In the genomic region with DNA sequence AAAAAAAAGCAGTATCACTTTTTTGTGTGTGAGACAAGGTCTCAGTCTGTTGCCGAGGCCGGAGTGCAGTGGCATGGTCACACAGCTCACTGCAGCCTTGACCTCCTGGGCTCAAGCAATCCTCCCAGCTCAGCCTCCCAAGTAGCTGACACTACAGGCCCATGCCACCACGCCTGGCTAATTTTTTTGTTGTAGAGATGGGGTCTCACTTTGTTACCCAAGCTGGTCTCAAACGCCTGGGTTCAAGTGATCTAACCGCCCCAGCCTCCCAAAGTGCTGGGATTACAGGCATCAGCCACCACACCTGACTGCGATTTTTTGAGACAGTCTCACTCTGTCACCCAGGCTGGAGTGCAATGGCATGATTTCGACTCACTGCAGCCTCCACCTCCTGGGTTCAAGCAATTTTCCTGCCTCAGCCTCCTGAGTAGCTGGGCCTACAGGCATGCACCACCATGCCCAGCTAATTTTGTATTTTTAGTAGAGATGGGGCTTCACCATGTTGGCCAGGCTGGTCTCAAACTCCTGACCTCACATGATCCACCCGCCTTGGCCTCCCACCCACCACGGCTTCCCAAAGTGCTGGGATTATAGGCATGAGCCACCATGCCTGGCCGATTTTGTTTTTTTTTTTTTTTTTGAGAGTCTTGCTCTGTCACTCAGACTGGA, we compare ENCODE assay signal across 1 cellular context.
TF ChIP-seq lines count a peak whose summit lies in the region.

No MANE protein-coding gene starts in this region.

TF ChIP-seq in K562, 482 proteins besides CTCF, POLR2A, EP300 and RAD21 (continued from another document):
- TF ChIP-seq MBD1 (CRISPR knock-in tag; IDR thresholded peaks at IDR 0.05): 0 out of 2 replicates have a peak, but pooled peaks have one; percentile 65
- TF ChIP-seq, protein P1, sequence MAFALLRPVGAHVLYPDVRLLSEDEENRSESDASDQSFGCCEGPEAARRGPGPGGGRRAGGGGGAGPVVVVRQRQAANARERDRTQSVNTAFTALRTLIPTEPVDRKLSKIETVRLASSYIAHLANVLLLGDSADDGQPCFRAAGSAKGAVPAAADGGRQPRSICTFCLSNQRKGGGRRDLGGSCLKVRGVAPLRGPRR (CRISPR knock-in tag; IDR thresholded peaks at IDR 0.05): 0 out of 2 replicates have a peak, but pooled peaks have one; percentile 12
